1 cellular context compared by ENCODE assay signal in genomic region chr7:71131256-71131752, GRCh38.
TF ChIP-seq lines count a peak whose summit lies in the region.

No MANE protein-coding gene starts in this region.

TF ChIP-seq in GM23338, 12 proteins besides CTCF, POLR2A, EP300 and RAD21 (continued from another document):
- TF ChIP-seq REST (IDR thresholded peaks at IDR 0.05; ENCODE audit: unreplicated experiment) (no peak), ZNF462 (CRISPR knock-in tag; IDR thresholded peaks at IDR 0.05) (no peak), STAT1 (IDR thresholded peaks at IDR 0.05; ENCODE audit: unreplicated experiment) (no peak), JUNB (IDR thresholded peaks at IDR 0.05; ENCODE audit: unreplicated experiment) (no peak), POLR2AphosphoS5 (IDR thresholded peaks at IDR 0.05; ENCODE audit: low read depth) (peak; percentile 35; the same call in 1 of the 2 replicates), ZNF331 (CRISPR knock-in tag; IDR thresholded peaks at IDR 0.05; ENCODE audit: low read depth) (no peak), ETS1 (IDR thresholded peaks at IDR 0.05) (no peak)
